Comparison of ENCODE assay signal across 40 cellular contexts in genomic region chr1:182766050-182766449, GRCh38.
"Had no signal": no experiment of that assay in that cellular context is flagged by ENCODE, and none has a peak within 500 bp of the region (broad histone marks: within the 10 kb centered on the region; RNA-seq: fewer than 3 reads in every experiment).

No MANE protein-coding gene starts in this region.

- H3K4me3 ChIP-seq: adrenal gland, ascending aorta, body of pancreas, breast epithelium, cardiac muscle cell had no signal

- H3K27ac ChIP-seq: adrenal gland, ascending aorta, body of pancreas, brain microvascular endothelial cell, breast epithelium, cardiac muscle cell had no signal

- H3K27me3 ChIP-seq: adrenal gland, ascending aorta, body of pancreas, brain microvascular endothelial cell, breast epithelium, cardiac muscle cell had no signal

- ATAC-seq: activated naive CD4-positive, alpha-beta T cell treated with anti-CD3 and anti-CD28 coated beads, Interleukin-2, amount 50 U/mL, for 72 hours; activated naive CD8-positive, alpha-beta T cell treated with anti-CD3 and anti-CD28 coated beads, Interleukin-2, amount 50 U/mL, for 24 hours; activated T-cell treated with anti-CD3 and anti-CD28 coated beads, Interleukin-2, amount 50 U/mL, for 4 hours; activated T-cell treated with anti-CD3 and anti-CD28 coated beads, Interleukin-2, amount 50 U/mL, for 72 hours; activated T-helper 17 cell treated with anti-CD3 and anti-CD28 coated beads, Interleukin-2, amount 50 U/mL, for 72 hours; body of pancreas had no signal

- H3K4me3 Mint-ChIP-seq: activated naive CD4-positive, alpha-beta T cell treated with anti-CD3 and anti-CD28 coated beads for 36 hours; activated naive CD4-positive, alpha-beta T cell treated with anti-CD3 and anti-CD28 coated beads, Interleukin-2, amount 10 ng/mL, durations not matched to agents 7 days and 5 days; activated naive CD4-positive, alpha-beta T cell treated with anti-CD3 and anti-CD28 coated beads, Interleukin-2, amount 50 U/mL, for 24 hours; activated naive CD8-positive, alpha-beta T cell; activated naive CD8-positive, alpha-beta T cell treated with anti-CD3 and anti-CD28 coated beads for 36 hours; activated naive CD8-positive, alpha-beta T cell treated with anti-CD3 and anti-CD28 coated beads, Interleukin-2, amount 10 ng/mL, durations not matched to agents 7 days and 5 days; activated naive CD8-positive, alpha-beta T cell treated with anti-CD3 and anti-CD28 coated beads, Interleukin-2, amount 50 U/mL, for 24 hours; activated T-cell treated with anti-CD3 and anti-CD28 coated beads, Interleukin-2, amount 50 U/mL, for 24 hours; activated T-cell treated with anti-CD3 and anti-CD28 coated beads, Interleukin-2, amount 50 U/mL, for 4 hours; activated T-cell treated with anti-CD3 and anti-CD28 coated beads, Interleukin-2, amount 50 U/mL, for 72 hours; activated T-helper 1 cell treated with anti-CD3 and anti-CD28 coated beads, Interleukin-12 subunit alpha, Interleukin-12 subunit beta, Interleukin-2, Interleukin-4 antibody, amounts not matched to agents 30 ng/mL and 10 ng/mL and 1 ng/mL, durations not matched to agents 14 hours and 24 hours and 36 hours; activated T-helper 17 cell treated with anti-CD3 and anti-CD28 coated beads, Interleukin-2, amount 50 U/mL, for 72 hours; central memory CD8-positive, alpha-beta T cell had no signal

- H3K36me3 ChIP-seq: adrenal gland, ascending aorta, brain microvascular endothelial cell, breast epithelium, cardiac muscle cell had no signal

- H3K4me1 Mint-ChIP-seq: activated naive CD4-positive, alpha-beta T cell treated with anti-CD3 and anti-CD28 coated beads, Interleukin-2, amount 50 U/mL, for 24 hours; activated T-helper 17 cell treated with anti-CD3 and anti-CD28 coated beads, Interleukin-2, amount 50 U/mL, for 72 hours; central memory CD8-positive, alpha-beta T cell had no signal

- H3K27ac Mint-ChIP-seq: activated naive CD4-positive, alpha-beta T cell treated with anti-CD3 and anti-CD28 coated beads for 36 hours; activated naive CD4-positive, alpha-beta T cell treated with anti-CD3 and anti-CD28 coated beads, Interleukin-2, amount 10 ng/mL, durations not matched to agents 7 days and 5 days; activated naive CD4-positive, alpha-beta T cell treated with anti-CD3 and anti-CD28 coated beads, Interleukin-2, amount 50 U/mL, for 24 hours; activated naive CD8-positive, alpha-beta T cell; activated naive CD8-positive, alpha-beta T cell treated with anti-CD3 and anti-CD28 coated beads for 36 hours; activated naive CD8-positive, alpha-beta T cell treated with anti-CD3 and anti-CD28 coated beads, Interleukin-2, amount 10 ng/mL, durations not matched to agents 7 days and 5 days; activated naive CD8-positive, alpha-beta T cell treated with anti-CD3 and anti-CD28 coated beads, Interleukin-2, amount 50 U/mL, for 24 hours; activated T-cell treated with anti-CD3 and anti-CD28 coated beads, Interleukin-2, amount 50 U/mL, for 24 hours; activated T-cell treated with anti-CD3 and anti-CD28 coated beads, Interleukin-2, amount 50 U/mL, for 72 hours; activated T-helper 1 cell treated with anti-CD3 and anti-CD28 coated beads, Interleukin-12 subunit alpha, Interleukin-12 subunit beta, Interleukin-2, Interleukin-4 antibody, amounts not matched to agents 30 ng/mL and 10 ng/mL and 1 ng/mL, durations not matched to agents 14 hours and 24 hours and 36 hours; activated T-helper 17 cell treated with anti-CD3 and anti-CD28 coated beads, Interleukin-2, amount 50 U/mL, for 72 hours; activated T-helper 2 cell treated with anti-CD3 and anti-CD28 coated beads, Interferon-gamma antibody, Interleukin-2, Interleukin-4, amounts not matched to agents 10 μg/mL and 5 μg/mL and 100 μg/mL, durations not matched to agents 14 hours and 24 hours and 36 hours had no signal

- H3K4me1 ChIP-seq: ascending aorta, body of pancreas, breast epithelium had no signal

- H3K27me3 Mint-ChIP-seq: activated naive CD4-positive, alpha-beta T cell treated with anti-CD3 and anti-CD28 coated beads, Interleukin-2, amount 50 U/mL, for 24 hours had no signal

- FAIRE-seq: astrocyte, bronchial epithelial cell had no signal

- H3K9me3 ChIP-seq: adrenal gland, ascending aorta, body of pancreas, breast epithelium had no signal

- DNase-seq: activated effector memory CD4-positive, alpha-beta T cell treated with anti-CD3 and anti-CD28 coated beads, Interleukin-2, amount 50 U/mL, for 16 hours; activated effector memory CD4-positive, alpha-beta T cell treated with Interleukin-2 at 50 U/mL for 16 hours; activated gamma-delta T cell; activated gamma-delta T cell treated with Interleukin-2 at 50 U/mL for 16 hours; activated naive CD4-positive, alpha-beta T cell; activated naive CD4-positive, alpha-beta T cell treated with anti-CD3 and anti-CD28 coated beads for 36 hours; activated naive CD4-positive, alpha-beta T cell treated with anti-CD3 and anti-CD28 coated beads, Interleukin-2, amount 10 ng/mL, durations not matched to agents 7 days and 5 days; activated naive CD4-positive, alpha-beta T cell treated with anti-CD3 and anti-CD28 coated beads, Interleukin-2, amount 50 U/mL, for 16 hours; activated naive CD4-positive, alpha-beta T cell treated with Interleukin-2 at 50 U/mL for 16 hours; activated naive CD8-positive, alpha-beta T cell treated with anti-CD3 and anti-CD28 coated beads for 36 hours; activated naive CD8-positive, alpha-beta T cell treated with anti-CD3 and anti-CD28 coated beads, Interleukin-2, amount 10 ng/mL, durations not matched to agents 7 days and 5 days; activated naive CD8-positive, alpha-beta T cell treated with anti-CD3 and anti-CD28 coated beads, Interleukin-2, amount 50 U/mL, for 24 hours; activated T-cell treated with anti-CD3 and anti-CD28 coated beads for 4 hours; activated T-cell treated with anti-CD3 and anti-CD28 coated beads, Interleukin-2, amount 50 U/mL, for 1 hour; activated T-cell treated with anti-CD3 and anti-CD28 coated beads, Interleukin-2, amount 50 U/mL, for 24 hours; activated T-cell treated with anti-CD3 and anti-CD28 coated beads, Interleukin-2, amount 50 U/mL, for 4 hours; activated T-cell treated with anti-CD3 and anti-CD28 coated beads, Interleukin-2, amount 50 U/mL, for 48 hours; activated T-cell treated with anti-CD3 and anti-CD28 coated beads, Interleukin-2, amount 50 U/mL, for 72 hours; adrenal gland; amniotic stem cell; amygdala; anterior cingulate cortex; aorta; body of pancreas; brain microvascular endothelial cell; caudate nucleus; central memory CD4-positive, alpha-beta T cell; cerebellar nuclear complex had no signal

- H3K9me3 Mint-ChIP-seq: activated naive CD4-positive, alpha-beta T cell treated with anti-CD3 and anti-CD28 coated beads, Interleukin-2, amount 50 U/mL, for 24 hours had no signal
